Comparison of ENCODE assay signal across 15 cellular contexts in genomic region chr1:109975718-109976117, GRCh38. TPM values are rescaled to one million over a fixed set of nuclear protein-coding genes. Genes with fewer than 3 reads are reported as not detected.
A peak's percentile ranks its signal among the peaks of the same experiment; 100 is the strongest.
DNase-seq lines count a peak whose midpoint lies in the region; ATAC-seq and TF ChIP-seq lines count a peak whose summit lies in the region.
"Had no signal": no experiment of that assay in that cellular context is flagged by ENCODE, and none has a peak within 500 bp of the region (broad histone marks: within the 10 kb centered on the region; RNA-seq: fewer than 3 reads in every experiment).

No MANE protein-coding gene starts in this region.

- H3K27me3 ChIP-seq in brain microvascular endothelial cell (replicated peaks), result no peaks in the 10 kb centered on the region

- H3K4me3 ChIP-seq in AG09309 (ENCODE audit: control insufficient read depth, low read depth, low read length) (no peak overlapping the region), brain microvascular endothelial cell (ENCODE audit: low read depth, low read length) (no peak overlapping the region)

- intact Hi-C loops in head of caudate nucleus (cut with DNase I), result no loop called here

- ATAC-seq in left lobe of liver, result peak; percentile 35
- ATAC-seq in GM19351 (IDR thresholded peaks at IDR 0.05; ENCODE audit: unreplicated experiment), result no peak
- ATAC-seq: activated CD8-positive, alpha-beta T cell treated with anti-CD3 and anti-CD28 coated beads for 36 hours; activated naive CD4-positive, alpha-beta T cell treated with anti-CD3 and anti-CD28 coated beads, Interleukin-2, amount 50 U/mL, for 72 hours had no signal

- in situ Hi-C loops in brain microvascular endothelial cell (cut with HindIII; ENCODE audit: low pct_ligation_motif_present, low sequenced_read_pairs), result no loop called here

- H3K27ac ChIP-seq in brain microvascular endothelial cell, result no peak overlapping the region

- DNase-seq in AG09309 (ENCODE audit: low read depth) (peak; percentile 63), LoVo (ENCODE audit: low spot score) (peak; percentile 12), brain microvascular endothelial cell (peak; percentile 49), left lobe of liver (ENCODE audit: low spot score) (no peak), head of caudate nucleus (no peak), NCI-H526 (lab: John Stamatoyannopoulos, UW) (no peak), germinal center (ENCODE audit: low spot score) (no peak)
- DNase-seq: activated CD8-positive, alpha-beta T cell treated with anti-CD3 and anti-CD28 coated beads for 36 hours; endodermal cell; NCI-H446 treated with DMSO at 0.1 percent for 48 hours; stimulated activated CD4-positive, alpha-beta T cell treated with anti-CD3 and anti-CD28 coated beads, Interleukin-2, amount 100 ng/mL, for 48 hours; substantia nigra; T-helper 1 cell had no signal

- H3K36me3 ChIP-seq in brain microvascular endothelial cell (replicated peaks), result no peaks in the 10 kb centered on the region

- TF ChIP-seq CTCF in AG09309 (IDR thresholded peaks at IDR 0.05; ENCODE audit: control insufficient read depth, insufficient read depth, low read depth, low read length, missing control alignments) (no peak), brain microvascular endothelial cell (IDR thresholded peaks at IDR 0.05; ENCODE audit: low read depth, low read length, missing control alignments) (no peak)

RNA-seq across cellular contexts. Expression of gene AHCYL1, which starts 8.8 kb away (rescaled TPM):
- 59.9 TPM for total RNA-seq in left lobe of liver

RNA-seq across cellular contexts. Expression of gene STRIP1, which starts 58.7 kb away (rescaled TPM):
- total RNA-seq in left lobe of liver, result 12.5 TPM

Comparison
In these comparisons a context has a peak if more than half of its experiments do, and no peak if none do; other contexts are left out.
1. DNase-seq: peak in AG09309 (single experiment), LoVo (single experiment) and brain microvascular endothelial cell (single experiment); none in left lobe of liver (single experiment), head of caudate nucleus (0 of 42), NCI-H526 (0 of 2) and germinal center (single experiment).